Comparison of ENCODE assay signal across 25 cellular contexts in genomic region chr1:226766565-226766964, GRCh38.
"Had no signal": no experiment of that assay in that cellular context is flagged by ENCODE, and none has a peak within 500 bp of the region (broad histone marks: within the 10 kb centered on the region; RNA-seq: fewer than 3 reads in every experiment).

No MANE protein-coding gene starts in this region.

- DNase-seq: hippocampal formation; immature natural killer cell; left ventricle myocardium inferior; mesendoderm; naive B cell; natural killer cell; nephron progenitor cell; occipital lobe; right lobe of liver; stimulated activated CD4-positive, alpha-beta T cell treated with anti-CD3 and anti-CD28 coated beads, Interleukin-1b, Interleukin-23, amount 100 ng/mL, for 48 hours; stimulated activated CD4-positive, alpha-beta T cell treated with anti-CD3 and anti-CD28 coated beads, Interleukin-2, amount 100 ng/mL, for 48 hours; stimulated activated CD4-positive, alpha-beta T cell treated with anti-CD3 and anti-CD28 coated beads, Interleukin-4, amount 100 ng/mL, for 4 hours; stimulated activated CD8-positive, alpha-beta memory T cell treated with anti-CD3 and anti-CD28 coated beads, Interleukin-4, amount 100 ng/mL, for 48 hours; stimulated activated naive CD4-positive, alpha-beta T cell treated with Interleukin-2 at 50 U/mL for 16 hours; stimulated activated naive CD8-positive, alpha-beta T cell treated with anti-CD3 and anti-CD28 coated beads, Interleukin-15, amount 100 ng/mL, for 72 hours; substantia nigra; uterus had no signal

- H3K27me3 ChIP-seq: neural progenitor cell, right atrium auricular region, right lobe of liver, tibial nerve, uterus had no signal

- H3K9me3 ChIP-seq: left ventricle myocardium inferior, neutrophil, right atrium auricular region, right lobe of liver, tibial nerve, uterus had no signal

- FAIRE-seq: islet of Langerhans had no signal

- H3K27ac ChIP-seq: left ventricle myocardium inferior, neural progenitor cell, neutrophil, right atrium auricular region, right lobe of liver, tibial nerve, uterus had no signal

- ATAC-seq: natural killer cell; right lobe of liver; stimulated activated memory B cell treated with anti-CD40 and anti-IgM and Interleukin-4, amounts not matched to agents 10 μg/mL and 1 μg/mL and 100 μg/mL, for 72 hours; stimulated activated naive CD8-positive, alpha-beta T cell treated with anti-CD3 and anti-CD28 coated beads, Interleukin-15, amount 100 ng/mL, for 72 hours had no signal

- H3K4me2 ChIP-seq: neural progenitor cell, smooth muscle cell had no signal

- H2AFZ ChIP-seq: neural progenitor cell had no signal

- H3K9ac ChIP-seq: neural progenitor cell had no signal

- H3K36me3 ChIP-seq: left ventricle myocardium inferior, neural progenitor cell, neutrophil, right atrium auricular region, right lobe of liver, tibial nerve, uterus had no signal

- H3K4me3 ChIP-seq: left ventricle myocardium inferior, lung, neural progenitor cell, right atrium auricular region, right lobe of liver, smooth muscle cell, tibial nerve, uterus had no signal

- H3K4me1 ChIP-seq: left ventricle myocardium inferior, neural progenitor cell, right atrium auricular region, right lobe of liver, tibial nerve, uterus had no signal
